Comparison of ENCODE assay signal across 8 cellular contexts in genomic region chr5:151085517-151086031, GRCh38. TPM values are rescaled to one million over a fixed set of nuclear protein-coding genes. Genes with fewer than 3 reads are reported as not detected.
DNase-seq lines count a peak whose midpoint lies in the region; ATAC-seq and TF ChIP-seq lines count a peak whose summit lies in the region.

No MANE protein-coding gene starts in this region.

- H4K20me1 ChIP-seq in BLaER1: no peaks in the 10 kb centered on the region

- TF ChIP-seq CTCF in adrenal gland (IDR thresholded peaks at IDR 0.05) (no peak), lower lobe of right lung (IDR thresholded peaks at IDR 0.05) (no peak), WERI-Rb-1 (IDR thresholded peaks at IDR 0.05; ENCODE audit: low read depth, low read length) (no peak)

- H3K9ac ChIP-seq in BLaER1: no peak overlapping the region

- H3K27ac ChIP-seq in BLaER1 (no peak overlapping the region), adrenal gland (peak overlapping the region; percentile 39 to 84 (median 50)), lower lobe of right lung (peak overlapping the region; percentile 98), WERI-Rb-1 (no peak overlapping the region)

- 30 to 42% (median 34%) methylated on average over 7 to 9 of the region's 9 CpGs for WGBS in adrenal gland, 4 donors

- intact Hi-C loops in adrenal gland (cut with DNase I): no loop called here
- intact Hi-C loops in lower lobe of right lung (cut with DNase I): no loop called here

- no peaks in the 10 kb centered on the region for H3K9me3 ChIP-seq in BLaER1
- no peaks in the 10 kb centered on the region for H3K9me3 ChIP-seq in adrenal gland (replicated peaks in 1 of 3)
- H3K9me3 ChIP-seq in lower lobe of right lung: no peaks in the 10 kb centered on the region
- H3K9me3 ChIP-seq in WERI-Rb-1 (ENCODE audit: severe bottlenecking): no peaks in the 10 kb centered on the region

- no peaks in the 10 kb centered on the region for H3K36me3 ChIP-seq in BLaER1
- no peaks in the 10 kb centered on the region for H3K36me3 ChIP-seq in adrenal gland (replicated peaks in 1 of 2)
- no peaks in the 10 kb centered on the region for H3K36me3 ChIP-seq in lower lobe of right lung
- 0 out of 2 replicates have a peak, but pooled peaks cover 2% of the 10 kb centered on the region for H3K36me3 ChIP-seq in WERI-Rb-1

- ATAC-seq in lower lobe of right lung (peak; percentile 25 to 49), HG03354 (IDR thresholded peaks at IDR 0.05; ENCODE audit: poor library complexity, severe bottlenecking, unreplicated experiment) (no peak)

- H3K27me3 ChIP-seq in BLaER1 (no peaks in the 10 kb centered on the region), adrenal gland (no peaks in the 10 kb centered on the region), lower lobe of right lung (ENCODE audit: low read depth) (no peaks in the 10 kb centered on the region), WERI-Rb-1 (ENCODE audit: insufficient read depth, low read depth, severe bottlenecking) (no peaks in the 10 kb centered on the region)

- TF ChIP-seq POLR2A in adrenal gland (IDR thresholded peaks at IDR 0.05): no peak

- peaks cover 36% of the 10 kb centered on the region for H3K4me1 ChIP-seq in BLaER1
- H3K4me1 ChIP-seq in adrenal gland (replicated peaks in 1 of 2): peaks cover 7 to 26% of the 10 kb centered on the region in 2 donors
- H3K4me1 ChIP-seq in lower lobe of right lung: peaks cover 70% of the 10 kb centered on the region

- H3K4me3 ChIP-seq in BLaER1: no peak overlapping the region
- H3K4me3 ChIP-seq in adrenal gland: no peak overlapping the region
- H3K4me3 ChIP-seq in lower lobe of right lung: no peak overlapping the region
- H3K4me3 ChIP-seq in WERI-Rb-1 (ENCODE audit: low read depth, low read length): no peak overlapping the region

- peak; percentile 53 for DNase-seq in HT-29 (ENCODE audit: low spot score)
- peak in 6 of 7 donors; percentile 35 to 73 (median 54) for DNase-seq in adrenal gland
- DNase-seq in lower lobe of right lung: peak; percentile 67
- DNase-seq in NCI-H510A treated with DMSO at 0.1 percent for 48 hours (lab: John Stamatoyannopoulos, UW): no peak
- no peak for DNase-seq in NCI-H1436 treated with DMSO at 0.1 percent for 48 hours (lab: John Stamatoyannopoulos, UW)
- no peak for DNase-seq in WERI-Rb-1

- H3K4me2 ChIP-seq in BLaER1: peak overlapping the region; percentile 7; the same call in 1 of the 2 replicates

RNA-seq across cellular contexts. Expression of gene TNIP1, which starts 4.7 kb away (rescaled TPM):
- 97.5 and 103 TPM in 2 replicates for total RNA-seq in HT-29 (2014; rRNA removed; shearing (Covaris generic))
- 100 to 1,000 TPM in 6 of 8 donors, 10 to 100 TPM in 2; 36.6 to 129 (median 103) TPM for total RNA-seq in adrenal gland
- 10 to 100 TPM; 42.2 to 85.1 (median 68.1) TPM for polyA plus RNA-seq in adrenal gland
- total RNA-seq in lower lobe of right lung: 99.6 TPM

Comparison
In these comparisons a context has a peak if more than half of its experiments do, and no peak if none do; other contexts are left out.
1. H3K27ac ChIP-seq: peak in adrenal gland (5 of 5) and lower lobe of right lung (single experiment); none in BLaER1 (single experiment) and WERI-Rb-1 (single experiment).
2. DNase-seq: peak in HT-29 (single experiment), adrenal gland (6 of 7) and lower lobe of right lung (single experiment); none in NCI-H510A treated with DMSO at 0.1 percent for 48 hours (single experiment), NCI-H1436 treated with DMSO at 0.1 percent for 48 hours (single experiment) and WERI-Rb-1 (single experiment).